Comparison of ENCODE assay signal across 21 cellular contexts in the genomic region with DNA sequence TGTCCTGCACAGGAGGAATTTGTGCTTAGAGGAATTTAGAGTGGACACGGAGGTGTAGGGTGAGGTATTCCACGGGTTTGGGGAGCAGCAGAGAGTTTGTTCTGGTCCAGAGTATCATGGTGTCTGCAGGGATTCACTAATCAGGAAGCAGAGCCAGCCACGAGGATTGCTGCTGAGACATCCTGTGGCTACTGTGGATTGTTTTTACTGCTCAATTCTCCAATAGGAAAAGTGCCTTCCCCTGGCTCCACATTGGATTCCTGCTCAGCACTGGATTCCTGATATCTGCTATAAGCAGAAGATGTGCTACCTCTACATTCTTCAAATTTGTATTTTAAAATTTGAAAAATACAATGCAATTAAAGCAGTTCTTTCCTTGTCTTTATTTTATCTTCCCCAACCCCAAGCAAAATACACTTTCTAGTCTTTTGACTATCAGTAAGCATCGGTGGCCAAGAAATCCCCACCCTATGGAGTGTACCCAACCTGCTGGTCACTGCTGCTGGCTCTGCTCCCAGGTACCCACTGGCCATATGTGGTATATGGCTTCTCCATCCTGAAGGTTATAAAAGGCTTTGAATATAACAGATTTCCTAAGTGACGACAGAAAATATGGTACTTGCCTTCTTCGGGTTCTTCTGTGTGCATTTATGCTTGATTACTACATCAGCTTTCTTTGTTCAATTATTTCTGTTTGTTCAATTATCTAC.
"Had no signal": no experiment of that assay in that cellular context is flagged by ENCODE, and none has a peak within 500 bp of the region (broad histone marks: within the 10 kb centered on the region; RNA-seq: fewer than 3 reads in every experiment).

No MANE protein-coding gene starts in this region.

- H3K4me3 Mint-ChIP-seq: dendritic cell treated with granulocyte-macrophage colony-stimulating factor and Interleukin-4, amounts not matched to agents 40 ng/mL and 50 ng/mL, for 4 days; effector memory CD8-positive, alpha-beta T cell; endodermal cell had no signal

- H3K27ac Mint-ChIP-seq: dendritic cell treated with granulocyte-macrophage colony-stimulating factor and Interleukin-4, amounts not matched to agents 40 ng/mL and 50 ng/mL, for 4 days; effector memory CD8-positive, alpha-beta T cell; endodermal cell had no signal

- H3K9me3 Mint-ChIP-seq: dendritic cell treated with granulocyte-macrophage colony-stimulating factor and Interleukin-4, amounts not matched to agents 40 ng/mL and 50 ng/mL, for 4 days; endodermal cell had no signal

- DNase-seq: colonic mucosa; cortex of kidney; dermis blood vessel endothelial cell; effector CD4-positive, alpha-beta T cell; effector CD8-positive, alpha-beta T cell; effector memory CD4-positive, alpha-beta T cell; effector memory CD8-positive, alpha-beta T cell; endodermal cell; erythroblast; esophagus squamous epithelium; foreskin fibroblast; foreskin keratinocyte; foreskin melanocyte; gastrocnemius medialis; glutamatergic neuron; head of caudate nucleus; heart left ventricle; heart right ventricle had no signal

- H3K4me1 Mint-ChIP-seq: endodermal cell had no signal

- H3K27me3 Mint-ChIP-seq: dendritic cell treated with granulocyte-macrophage colony-stimulating factor and Interleukin-4, amounts not matched to agents 40 ng/mL and 50 ng/mL, for 4 days; effector memory CD8-positive, alpha-beta T cell had no signal

- ATAC-seq: effector memory CD8-positive, alpha-beta T cell; esophagus mucosa; foreskin keratinocyte; gastrocnemius medialis; gastroesophageal sphincter; heart left ventricle; heart right ventricle had no signal
